Comparison of ENCODE assay signal across 8 cellular contexts in the genomic region with DNA sequence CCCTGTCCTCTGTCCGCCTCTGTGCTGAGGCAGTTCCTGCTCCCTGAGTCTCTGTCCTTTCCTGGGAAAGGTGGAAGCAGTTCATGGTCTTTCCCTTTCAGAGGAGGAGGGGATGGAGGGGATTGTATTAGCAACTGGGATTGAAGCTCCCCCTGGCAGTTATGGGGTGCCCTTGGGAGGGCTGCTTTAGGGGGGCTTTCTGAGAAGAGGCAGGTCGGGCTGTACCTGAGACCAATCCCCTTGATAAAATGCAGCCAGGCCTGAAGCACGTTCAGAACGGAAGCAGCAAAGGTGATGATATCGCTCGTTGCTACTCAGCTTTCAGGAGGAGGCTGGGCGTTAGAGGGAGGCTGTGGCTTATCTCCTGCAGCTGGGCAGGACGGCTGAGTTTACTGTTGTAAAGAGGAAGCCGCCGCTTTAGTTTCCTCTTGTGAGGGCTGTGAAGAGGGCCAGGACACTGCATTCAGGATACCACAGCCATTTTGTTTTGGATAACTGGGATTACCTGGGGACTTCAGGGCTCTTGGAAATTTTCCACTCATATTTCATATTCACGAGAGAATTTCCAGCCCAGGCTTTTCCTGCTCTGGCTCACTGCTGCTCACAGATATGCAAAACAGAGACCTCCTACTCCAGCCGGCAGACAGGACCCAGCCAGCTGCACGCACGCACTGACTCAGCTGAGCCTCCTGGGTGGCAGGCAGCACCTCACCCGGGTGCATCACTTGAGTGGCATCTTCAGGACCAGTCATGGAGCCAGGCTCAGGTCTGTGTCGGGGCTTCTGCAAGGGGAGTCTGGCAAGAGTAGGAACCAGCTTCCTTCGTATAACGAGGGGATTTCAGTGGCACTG. TPM values are rescaled to one million over a fixed set of nuclear protein-coding genes. Genes with fewer than 3 reads are reported as not detected.
DNase-seq lines count a peak whose midpoint lies in the region; ATAC-seq and TF ChIP-seq lines count a peak whose summit lies in the region.

No MANE protein-coding gene starts in this region.

- H3K4me3 ChIP-seq in BE2C (ENCODE audit: low read depth, low read length): peak overlapping the region; percentile 67
- H3K4me3 ChIP-seq in endocrine pancreas (ENCODE audit: control insufficient read depth, insufficient read depth, low read length): peak overlapping the region; percentile 75

- peaks cover 17% of the 10 kb centered on the region for H3K27me3 Mint-ChIP-seq in activated CD8-positive, alpha-beta T cell treated with anti-CD3 and anti-CD28 coated beads, Interleukin-2, amount 10 ng/mL, durations not matched to agents 7 days and 5 days (ENCODE audit: low read depth)
- no peaks in the 10 kb centered on the region for H3K27me3 Mint-ChIP-seq in naive B cell
- no peaks in the 10 kb centered on the region for H3K27me3 Mint-ChIP-seq in stimulated activated naive B cell treated with anti-CD40 and anti-IgM and Interleukin-4, amounts not matched to agents 10 μg/mL and 1 μg/mL and 100 μg/mL, for 72 hours

- H3K4me3 Mint-ChIP-seq in activated CD8-positive, alpha-beta T cell treated with anti-CD3 and anti-CD28 coated beads, Interleukin-2, amount 10 ng/mL, durations not matched to agents 7 days and 5 days: peak overlapping the region; percentile 85
- H3K4me3 Mint-ChIP-seq in naive B cell: peak overlapping the region; percentile 88 to 97 (median 94)
- H3K4me3 Mint-ChIP-seq in stimulated activated naive B cell treated with anti-CD40 and anti-IgM and Interleukin-4, amounts not matched to agents 10 μg/mL and 1 μg/mL and 100 μg/mL, for 72 hours: peak overlapping the region; percentile 89 to 97

- peak; percentile 62 for DNase-seq in BE2C
- DNase-seq in NCI-H748 (lab: John Stamatoyannopoulos, UW; ENCODE audit: unreplicated experiment): peak; percentile 85
- peak; percentile 88 for DNase-seq in activated CD8-positive, alpha-beta T cell treated with anti-CD3 and anti-CD28 coated beads, Interleukin-2, amount 10 ng/mL, durations not matched to agents 7 days and 5 days
- peak; percentile 76 for DNase-seq in naive B cell
- DNase-seq in stimulated activated naive B cell treated with anti-CD40 and anti-IgM and Interleukin-4, amounts not matched to agents 10 μg/mL and 1 μg/mL and 100 μg/mL, for 72 hours: peak; percentile 76

- H3K36me3 Mint-ChIP-seq in activated CD8-positive, alpha-beta T cell treated with anti-CD3 and anti-CD28 coated beads, Interleukin-2, amount 10 ng/mL, durations not matched to agents 7 days and 5 days (ENCODE audit: low read depth): peaks cover 3% of the 10 kb centered on the region
- H3K36me3 Mint-ChIP-seq in naive B cell: peaks cover 0 to 6% of the 10 kb centered on the region in 2 donors
- H3K36me3 Mint-ChIP-seq in stimulated activated naive B cell treated with anti-CD40 and anti-IgM and Interleukin-4, amounts not matched to agents 10 μg/mL and 1 μg/mL and 100 μg/mL, for 72 hours: peaks cover 0 to 17% of the 10 kb centered on the region in 2 donors

- H3K4me1 ChIP-seq in BE2C: peaks cover 4% of the 10 kb centered on the region; the same call in 1 of the 2 replicates
- H3K4me1 ChIP-seq in endocrine pancreas (ENCODE audit: control insufficient read depth, insufficient read depth, low read length): peaks cover 10% of the 10 kb centered on the region

- H3K27ac Mint-ChIP-seq in activated CD8-positive, alpha-beta T cell treated with anti-CD3 and anti-CD28 coated beads, Interleukin-2, amount 10 ng/mL, durations not matched to agents 7 days and 5 days: peak overlapping the region; percentile 92
- peak overlapping the region; percentile 95 to 99 (median 98) for H3K27ac Mint-ChIP-seq in naive B cell
- peak overlapping the region; percentile 91 for H3K27ac Mint-ChIP-seq in stimulated activated naive B cell treated with anti-CD40 and anti-IgM and Interleukin-4, amounts not matched to agents 10 μg/mL and 1 μg/mL and 100 μg/mL, for 72 hours

- no peaks in the 10 kb centered on the region for H3K27me3 ChIP-seq in BE2C
- H3K27me3 ChIP-seq in endocrine pancreas (ENCODE audit: control insufficient read depth, insufficient read depth, low read length): no peaks in the 10 kb centered on the region

- H3K36me3 ChIP-seq in BE2C (no peaks in the 10 kb centered on the region), endocrine pancreas (ENCODE audit: control insufficient read depth, insufficient read depth, low read length) (no peaks in the 10 kb centered on the region)

- no peak for TF ChIP-seq CTCF in BE2C (IDR thresholded peaks at IDR 0.05; ENCODE audit: low read depth, low read length)

- ATAC-seq in GM19035 (IDR thresholded peaks at IDR 0.05; ENCODE audit: unreplicated experiment) (peak; percentile 61), HG03175 (IDR thresholded peaks at IDR 0.05; ENCODE audit: unreplicated experiment) (peak; percentile 57), naive B cell (ENCODE audit: low read depth in 2 of 2) (peak; percentile 61 to 65)
- ATAC-seq in activated CD8-positive, alpha-beta T cell treated with anti-CD3 and anti-CD28 coated beads, Interleukin-2, amount 10 ng/mL, durations not matched to agents 7 days and 5 days: peak; percentile 83
- peak; percentile 67 to 75 for ATAC-seq in stimulated activated naive B cell treated with anti-CD40 and anti-IgM and Interleukin-4, amounts not matched to agents 10 μg/mL and 1 μg/mL and 100 μg/mL, for 72 hours (replicated peaks)

- POLR2A ChIA-PET in activated CD8-positive, alpha-beta T cell treated with anti-CD3 and anti-CD28 coated beads, Interleukin-2, amount 10 ng/mL, durations not matched to agents 7 days and 5 days (lab: Charles Lee): interaction anchor here (0.6 to 4.8 kb wide), 6 partner anchors 14 to 354 kb away, joined by 3 to 29 read pairs (median 4); a partner anchor contains a TSS

- H3K9me3 ChIP-seq in BE2C (no peaks in the 10 kb centered on the region), endocrine pancreas (ENCODE audit: control insufficient read depth, low read length) (no peaks in the 10 kb centered on the region)

- CTCF ChIA-PET in activated CD8-positive, alpha-beta T cell treated with anti-CD3 and anti-CD28 coated beads, Interleukin-2, amount 10 ng/mL, durations not matched to agents 7 days and 5 days (lab: Charles Lee): interaction anchor here (1.0 to 6.1 kb wide), 7 partner anchors 14 to 198 kb away, joined by 3 to 59 read pairs (median 9); a partner anchor contains a TSS

- no peaks in the 10 kb centered on the region for H3K9me3 Mint-ChIP-seq in activated CD8-positive, alpha-beta T cell treated with anti-CD3 and anti-CD28 coated beads, Interleukin-2, amount 10 ng/mL, durations not matched to agents 7 days and 5 days (ENCODE audit: insufficient read depth)
- no peaks in the 10 kb centered on the region for H3K9me3 Mint-ChIP-seq in naive B cell
- H3K9me3 Mint-ChIP-seq in stimulated activated naive B cell treated with anti-CD40 and anti-IgM and Interleukin-4, amounts not matched to agents 10 μg/mL and 1 μg/mL and 100 μg/mL, for 72 hours: no peaks in the 10 kb centered on the region

- H3K9ac ChIP-seq in endocrine pancreas (ENCODE audit: control insufficient read depth, insufficient read depth, low read length): peak overlapping the region; percentile 99

- peaks cover 67% of the 10 kb centered on the region for H3K4me1 Mint-ChIP-seq in activated CD8-positive, alpha-beta T cell treated with anti-CD3 and anti-CD28 coated beads, Interleukin-2, amount 10 ng/mL, durations not matched to agents 7 days and 5 days (ENCODE audit: low read depth)
- peaks cover 76 to 95% (median 81%) of the 10 kb centered on the region in 3 donors for H3K4me1 Mint-ChIP-seq in naive B cell
- peaks cover 68 to 92% of the 10 kb centered on the region in 2 donors for H3K4me1 Mint-ChIP-seq in stimulated activated naive B cell treated with anti-CD40 and anti-IgM and Interleukin-4, amounts not matched to agents 10 μg/mL and 1 μg/mL and 100 μg/mL, for 72 hours

RNA-seq across cellular contexts. Expression of a gene that starts 0.8 kb away (rescaled TPM):
- polyA plus RNA-seq in BE2C (2012; ENCODE audit: insufficient read depth, insufficient read length, low read depth): 11.3 TPM
- 10 to 100 TPM; 11.9 to 12.3 TPM for total RNA-seq in activated CD8-positive, alpha-beta T cell treated with anti-CD3 and anti-CD28 coated beads, Interleukin-2, amount 10 ng/mL, durations not matched to agents 7 days and 5 days
- 10 to 100 TPM; 20.2 to 35.5 (median 27.3) TPM for polyA plus RNA-seq in naive B cell (ENCODE audit: low read depth in 6 of 6)

Comparison
In these comparisons a context has a peak if more than half of its experiments do, and no peak if none do; other contexts are left out.
1. Peak in every context shown above with its lines: DNase-seq, ATAC-seq and H3K4me3 ChIP-seq.